ENCODE assay signal across 8 cellular contexts in genomic region chr12:68358532-68359485, GRCh38. TPM values are rescaled to one million over a fixed set of nuclear protein-coding genes. Genes with fewer than 3 reads are reported as not detected.
DNase-seq lines count a peak whose midpoint lies in the region; ATAC-seq and TF ChIP-seq lines count a peak whose summit lies in the region.

No MANE protein-coding gene starts in this region.

- TF ChIP-seq CTCF in GM23338 (conservative IDR thresholded peaks at IDR 0.05; ENCODE audit: low read depth in 2 of 2) (peak; percentile 72 to 77), SU-DHL-6 (IDR thresholded peaks at IDR 0.05; ENCODE audit: insufficient read depth, low read length, poor library complexity, severe bottlenecking) (peak; percentile 30)

- no peaks in the 10 kb centered on the region for H3K9me3 Mint-ChIP-seq in GM23338

- H3K36me3 Mint-ChIP-seq in GM23338 (ENCODE audit: low read depth) = no peaks in the 10 kb centered on the region

- H3F3A ChIP-seq in GM23338 (replicated peaks; ENCODE audit: low read depth) (no peaks in the 10 kb centered on the region), SU-DHL-6 (ENCODE audit: insufficient read depth) (no peaks in the 10 kb centered on the region)

- peak overlapping the region; percentile 58 for H3K4me3 Mint-ChIP-seq in GM23338

- H3K4me1 Mint-ChIP-seq in GM23338 = peaks cover 18% of the 10 kb centered on the region; the same call in 2 of the 3 replicates

- DNase-seq in NCI-H1092 treated with DMSO at 0.1 percent for 48 hours (lab: John Stamatoyannopoulos, UW) (peak; percentile 27), NCI-H1092 (lab: John Stamatoyannopoulos, UW) (no peak), GM23338 (ENCODE audit: low spot score) (peak; percentile 81), astrocyte of the hippocampus (ENCODE audit: low read depth, low spot score) (peak; percentile 85), iPS DF 4.7 (ENCODE audit: extremely low read depth, low spot score) (peak; percentile 38)
- peak; percentile 90 for DNase-seq in Jurkat, Clone E6-1 (ENCODE audit: low read depth, low spot score)

- H3K27ac Mint-ChIP-seq in GM23338 = peak overlapping the region; percentile 54; the same call in 1 of the 2 replicates

- peak overlapping the region; percentile 32 for H3K4me3 ChIP-seq in GM23338
- H3K4me3 ChIP-seq in Jurkat, Clone E6-1 (ENCODE audit: low read length) = no peak overlapping the region
- H3K4me3 ChIP-seq in SU-DHL-6 (ENCODE audit: insufficient read depth, low read length, poor library complexity, severe bottlenecking) = no peak overlapping the region
- H3K4me3 ChIP-seq in skeletal muscle tissue (ENCODE audit: low read length in 3 of 3) = no peak overlapping the region

- no peaks in the 10 kb centered on the region for H3K79me2 ChIP-seq in GM23338 (replicated peaks; ENCODE audit: insufficient read depth)
- H3K79me2 ChIP-seq in SU-DHL-6 (ENCODE audit: insufficient read depth, low read length) = no peaks in the 10 kb centered on the region

- H3K27ac ChIP-seq in GM23338 (ENCODE audit: low read depth) = no peak overlapping the region
- H3K27ac ChIP-seq in SU-DHL-6 (ENCODE audit: low read depth, low read length) = no peak overlapping the region
- no peak overlapping the region for H3K27ac ChIP-seq in skeletal muscle tissue (ENCODE audit: low read depth, low read length)

- H3K9me3 ChIP-seq in SU-DHL-6 (ENCODE audit: insufficient read depth, low read length) (no peaks in the 10 kb centered on the region), skeletal muscle tissue (ENCODE audit: control insufficient read depth in 3 of 3, low read length in 3 of 3) (no peaks in the 10 kb centered on the region)

- H3K4me2 ChIP-seq in GM23338 (peak overlapping the region; percentile 48), SU-DHL-6 (ENCODE audit: low read depth, low read length, poor library complexity, severe bottlenecking) (no peak overlapping the region)

- no peaks in the 10 kb centered on the region for H3K9me2 ChIP-seq in GM23338 (ENCODE audit: insufficient read depth)
- H3K9me2 ChIP-seq in SU-DHL-6 (replicated peaks; ENCODE audit: insufficient read depth, low read length) = no peaks in the 10 kb centered on the region

- ATAC-seq in GM23338 = peak; percentile 99

- H4K20me1 ChIP-seq in GM23338 (replicated peaks; ENCODE audit: insufficient read depth) (no peaks in the 10 kb centered on the region; the same call in 1 of the 2 replicates), SU-DHL-6 (ENCODE audit: low read depth, low read length) (no peaks in the 10 kb centered on the region)

- H3K27me3 ChIP-seq in GM23338 (ENCODE audit: insufficient read depth) (no peaks in the 10 kb centered on the region), SU-DHL-6 (ENCODE audit: low read length) (no peaks in the 10 kb centered on the region), skeletal muscle tissue (ENCODE audit: control insufficient read depth in 3 of 3, insufficient read depth in 3 of 3, low read length in 3 of 3) (no peaks in the 10 kb centered on the region)

- H3K4me1 ChIP-seq in GM23338 (ENCODE audit: insufficient read depth) (peaks cover 6% of the 10 kb centered on the region), skeletal muscle tissue (ENCODE audit: control insufficient read depth in 3 of 3, insufficient read depth in 3 of 3, low read length in 3 of 3) (peaks cover 4 to 8% (median 7%) of the 10 kb centered on the region in 3 donors)

- no peaks in the 10 kb centered on the region for H3K27me3 Mint-ChIP-seq in GM23338 (ENCODE audit: insufficient read depth, low read depth, poor library complexity)

- no peaks in the 10 kb centered on the region for H3K36me3 ChIP-seq in GM23338 (ENCODE audit: insufficient read depth)
- no peaks in the 10 kb centered on the region for H3K36me3 ChIP-seq in SU-DHL-6 (ENCODE audit: low read length)
- H3K36me3 ChIP-seq in skeletal muscle tissue (ENCODE audit: control insufficient read depth in 3 of 3, insufficient read depth in 3 of 3, low read length in 3 of 3) = no peaks in the 10 kb centered on the region

- H3K9ac ChIP-seq in SU-DHL-6 (ENCODE audit: low read length) (no peak overlapping the region), skeletal muscle tissue (ENCODE audit: low read depth in 1 of 3, low read length in 3 of 3) (peak overlapping the region; percentile 29 to 67 (median 42))

- H2AFZ ChIP-seq in GM23338 (peak overlapping the region; percentile 15; the same call in 1 of the 2 replicates), SU-DHL-6 (ENCODE audit: low read depth, low read length, severe bottlenecking) (no peak overlapping the region)

TF ChIP-seq in GM23338, 12 proteins besides CTCF, POLR2A, EP300 and RAD21:
- TF ChIP-seq EZH2 (IDR thresholded peaks at IDR 0.05; ENCODE audit: low read depth, unreplicated experiment) (no peak), NANOG (IDR thresholded peaks at IDR 0.05; ENCODE audit: borderline replicate concordance) (no peak), EZH2phosphoT487 (IDR thresholded peaks at IDR 0.05; ENCODE audit: unreplicated experiment) (no peak), JUNB (IDR thresholded peaks at IDR 0.05; ENCODE audit: unreplicated experiment) (no peak), POLR2AphosphoS5 (IDR thresholded peaks at IDR 0.05; ENCODE audit: low read depth) (0 out of 2 replicates have a peak, but pooled peaks have one; percentile 38), CREB1 (CRISPR knock-in tag; IDR thresholded peaks at IDR 0.05; ENCODE audit: low read depth) (peak; percentile 25; the same call in 1 of the 2 replicates), ZNF462 (CRISPR knock-in tag; IDR thresholded peaks at IDR 0.05) (no peak), STAT1 (IDR thresholded peaks at IDR 0.05; ENCODE audit: unreplicated experiment) (no peak)
TF ChIP-seq in GM23338: peak in this region for 2.

RNA-seq across cellular contexts. Expression of gene MDM1, which starts 26.6 kb away (rescaled TPM):
- total RNA-seq in GM23338 (2014; rRNA removed; shearing (Covaris generic)) = 18.9 and 23.3 TPM in 2 replicates
- polyA plus RNA-seq in GM23338 (2016; fragmentation: Nextera tagmentation; extraction: Ambion mirVana) = 11.6 and 13.6 TPM in 2 replicates
- polyA plus RNA-seq in Jurkat, Clone E6-1 (2012; ENCODE audit: insufficient read depth, insufficient read length) = 30.8 TPM
- 8.9 TPM for total RNA-seq in skeletal muscle tissue
